Comparison of ENCODE assay signal across 1 cellular context in the genomic region with DNA sequence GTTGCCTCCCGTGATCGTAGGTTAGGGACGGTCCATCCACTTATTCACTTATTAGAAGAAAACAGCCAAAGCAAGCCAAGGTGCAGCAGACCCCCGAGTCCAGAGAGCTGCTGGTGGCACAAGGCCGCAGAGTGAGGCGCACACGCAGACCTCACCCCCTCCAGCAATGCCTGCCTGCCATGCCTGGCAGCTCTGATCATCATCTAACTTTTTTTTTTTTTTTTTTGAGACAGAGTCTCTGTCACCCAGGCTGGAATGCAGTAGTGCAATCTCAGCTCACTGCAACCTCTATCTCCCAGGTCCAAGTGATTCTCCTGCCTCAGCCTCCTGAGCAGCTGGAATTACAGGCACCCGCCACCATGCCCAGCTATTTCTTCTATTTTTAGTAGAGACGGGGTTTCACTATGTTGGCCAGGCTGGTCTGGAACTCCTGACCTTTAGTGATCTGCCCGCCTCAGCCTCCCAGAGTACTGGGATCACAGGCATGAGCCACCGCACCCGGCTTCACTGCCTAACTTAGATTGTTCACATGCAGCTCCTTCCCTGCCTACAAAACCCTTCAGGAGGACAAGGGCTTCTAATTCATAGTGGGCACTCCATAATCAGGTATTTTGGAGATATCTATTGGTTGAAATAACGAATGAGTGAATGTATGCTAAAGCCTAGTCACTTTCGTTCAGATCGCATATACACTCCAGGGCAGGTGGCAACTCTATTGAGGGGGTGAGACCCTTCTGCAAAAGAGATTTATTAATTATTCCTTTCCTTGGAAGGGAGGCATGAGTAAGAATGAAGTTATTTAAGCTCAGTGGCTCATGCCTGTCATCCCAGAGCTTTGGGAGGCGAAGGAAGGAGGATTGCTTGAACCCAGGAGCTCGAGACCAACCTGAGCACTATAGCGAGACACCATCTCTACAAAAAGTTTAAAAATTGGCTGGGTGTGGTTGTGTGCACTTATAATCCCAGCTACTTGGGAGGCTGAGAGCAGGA.
TF ChIP-seq lines count a peak whose summit lies in the region.

No MANE protein-coding gene starts in this region.

TF ChIP-seq in IMR-90, 13 proteins besides CTCF, POLR2A, EP300 and RAD21:
- TF ChIP-seq FOS (IDR thresholded peaks at IDR 0.05; ENCODE audit: low read depth, low read length), result no peak
- TF ChIP-seq, protein P1, sequence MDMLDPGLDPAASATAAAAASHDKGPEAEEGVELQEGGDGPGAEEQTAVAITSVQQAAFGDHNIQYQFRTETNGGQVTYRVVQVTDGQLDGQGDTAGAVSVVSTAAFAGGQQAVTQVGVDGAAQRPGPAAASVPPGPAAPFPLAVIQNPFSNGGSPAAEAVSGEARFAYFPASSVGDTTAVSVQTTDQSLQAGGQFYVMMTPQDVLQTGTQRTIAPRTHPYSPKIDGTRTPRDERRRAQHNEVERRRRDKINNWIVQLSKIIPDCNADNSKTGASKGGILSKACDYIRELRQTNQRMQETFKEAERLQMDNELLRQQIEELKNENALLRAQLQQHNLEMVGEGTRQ (IDR thresholded peaks at IDR 0.05; ENCODE audit: low read depth, low read length), result no peak
- TF ChIP-seq BHLHE40 (IDR thresholded peaks at IDR 0.05; ENCODE audit: low read depth, low read length), result no peak
- TF ChIP-seq RCOR1 (IDR thresholded peaks at IDR 0.05; ENCODE audit: insufficient replicate concordance, low read length), result no peak
- TF ChIP-seq MXI1 (IDR thresholded peaks at IDR 0.05; ENCODE audit: borderline replicate concordance, low read depth, low read length), result no peak
- TF ChIP-seq CHD1 (IDR thresholded peaks at IDR 0.05; ENCODE audit: low read depth, low read length), result no peak
- no peak for TF ChIP-seq CEBPB (IDR thresholded peaks at IDR 0.05; ENCODE audit: low read depth, low read length)
- TF ChIP-seq SMC3 (IDR thresholded peaks at IDR 0.05; ENCODE audit: low read depth, low read length), result no peak
- TF ChIP-seq, protein P2, sequence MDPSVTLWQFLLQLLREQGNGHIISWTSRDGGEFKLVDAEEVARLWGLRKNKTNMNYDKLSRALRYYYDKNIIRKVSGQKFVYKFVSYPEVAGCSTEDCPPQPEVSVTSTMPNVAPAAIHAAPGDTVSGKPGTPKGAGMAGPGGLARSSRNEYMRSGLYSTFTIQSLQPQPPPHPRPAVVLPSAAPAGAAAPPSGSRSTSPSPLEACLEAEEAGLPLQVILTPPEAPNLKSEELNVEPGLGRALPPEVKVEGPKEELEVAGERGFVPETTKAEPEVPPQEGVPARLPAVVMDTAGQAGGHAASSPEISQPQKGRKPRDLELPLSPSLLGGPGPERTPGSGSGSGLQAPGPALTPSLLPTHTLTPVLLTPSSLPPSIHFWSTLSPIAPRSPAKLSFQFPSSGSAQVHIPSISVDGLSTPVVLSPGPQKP (IDR thresholded peaks at IDR 0.05; ENCODE audit: borderline replicate concordance, low read depth, low read length), result no peak
- TF ChIP-seq MAZ (IDR thresholded peaks at IDR 0.05; ENCODE audit: borderline replicate concordance, low read depth, low read length), result no peak
- TF ChIP-seq MAFK (IDR thresholded peaks at IDR 0.05; ENCODE audit: low read depth, low read length), result no peak
- TF ChIP-seq NFE2L2 (IDR thresholded peaks at IDR 0.05; ENCODE audit: low read depth, low read length), result no peak
- TF ChIP-seq RFX5 (IDR thresholded peaks at IDR 0.05; ENCODE audit: low read depth, low read length), result no peak
